ENCODE assay signal across 19 cellular contexts in genomic region chr5:4647056-4647455, GRCh38.
"Had no signal": no experiment of that assay in that cellular context is flagged by ENCODE, and none has a peak within 500 bp of the region (broad histone marks: within the 10 kb centered on the region; RNA-seq: fewer than 3 reads in every experiment).

No MANE protein-coding gene starts in this region.

- H3K36me3 Mint-ChIP-seq: naive B cell had no signal

- H3K4me3 Mint-ChIP-seq: dendritic cell treated with granulocyte-macrophage colony-stimulating factor and Interleukin-4, amounts not matched to agents 40 ng/mL and 50 ng/mL, for 4 days; effector memory CD8-positive, alpha-beta T cell; naive B cell; nephron progenitor cell had no signal

- H3K4me1 Mint-ChIP-seq: naive B cell had no signal

- H3K27me3 Mint-ChIP-seq: dendritic cell treated with granulocyte-macrophage colony-stimulating factor and Interleukin-4, amounts not matched to agents 40 ng/mL and 50 ng/mL, for 4 days; effector memory CD8-positive, alpha-beta T cell; naive B cell had no signal

- DNase-seq: effector memory CD8-positive, alpha-beta T cell; esophagus squamous epithelium; foreskin fibroblast; glutamatergic neuron; islet precursor cell; left colon; mesendoderm; naive B cell; nephron progenitor cell; sigmoid colon; stimulated activated naive CD8-positive, alpha-beta T cell treated with anti-CD3 and anti-CD28 coated beads, Interleukin-15, Interleukin-2, amounts not matched to agents 100 U/mL and 50 U/mL, for 24 hours; thyroid gland; upper lobe of left lung; uterus had no signal

- H3K4me3 ChIP-seq: esophagus squamous epithelium, gastroesophageal sphincter, prostate gland, sigmoid colon, skin epidermis, suprapubic skin, thyroid gland, upper lobe of left lung, uterus had no signal

- H3K27ac Mint-ChIP-seq: dendritic cell treated with granulocyte-macrophage colony-stimulating factor and Interleukin-4, amounts not matched to agents 40 ng/mL and 50 ng/mL, for 4 days; effector memory CD8-positive, alpha-beta T cell; naive B cell had no signal

- ATAC-seq: effector memory CD8-positive, alpha-beta T cell; gastroesophageal sphincter; left colon; stimulated activated naive CD8-positive, alpha-beta T cell treated with anti-CD3 and anti-CD28 coated beads, Interleukin-15, Interleukin-2, amounts not matched to agents 100 U/mL and 50 U/mL, for 24 hours had no signal
